Comparison of ENCODE assay signal across 40 cellular contexts in genomic region chr20:17758010-17758409, GRCh38. TPM values are rescaled to one million over a fixed set of nuclear protein-coding genes. Genes with fewer than 3 reads are reported as not detected.
"Had no signal": no experiment of that assay in that cellular context is flagged by ENCODE, and none has a peak within 500 bp of the region (broad histone marks: within the 10 kb centered on the region; RNA-seq: fewer than 3 reads in every experiment).

No MANE protein-coding gene starts in this region.

- H3K36me3 Mint-ChIP-seq: activated CD4-positive, alpha-beta memory T cell treated with anti-CD3 and anti-CD28 coated beads for 36 hours; activated naive CD8-positive, alpha-beta T cell treated with anti-CD3 and anti-CD28 coated beads, Interleukin-2, amount 10 ng/mL, durations not matched to agents 7 days and 5 days; brain had no signal

- H3K9me3 ChIP-seq: adrenal gland had no signal

- H3K4me1 Mint-ChIP-seq: activated B cell treated with CpG ODN at 0.5 μM for 24 hours; activated CD4-positive, alpha-beta T cell treated with anti-CD3 and anti-CD28 coated beads, Interleukin-2, amount 10 ng/mL, durations not matched to agents 24 days and 14 days; activated naive CD8-positive, alpha-beta T cell treated with anti-CD3 and anti-CD28 coated beads, Interleukin-2, amount 10 ng/mL, durations not matched to agents 7 days and 5 days; activated T-helper 17 cell treated with anti-CD3 and anti-CD28 coated beads, Interleukin-2, amount 50 U/mL, for 72 hours; brain; central memory CD8-positive, alpha-beta T cell had no signal

- H3K4me3 Mint-ChIP-seq: activated B cell treated with CpG ODN at 0.5 μM for 24 hours; activated CD4-positive, alpha-beta memory T cell treated with anti-CD3 and anti-CD28 coated beads for 36 hours; activated CD4-positive, alpha-beta T cell treated with anti-CD3 and anti-CD28 coated beads, Interleukin-2, amount 10 ng/mL, durations not matched to agents 24 days and 14 days; activated CD8-positive, alpha-beta T cell treated with anti-CD3 and anti-CD28 coated beads for 36 hours; activated naive CD4-positive, alpha-beta T cell treated with anti-CD3 and anti-CD28 coated beads for 36 hours; activated naive CD8-positive, alpha-beta T cell treated with anti-CD3 and anti-CD28 coated beads, Interleukin-2, amount 10 ng/mL, durations not matched to agents 7 days and 5 days; activated T-cell treated with anti-CD3 and anti-CD28 coated beads, Interleukin-2, amount 50 U/mL, for 4 hours; activated T-cell treated with anti-CD3 and anti-CD28 coated beads, Interleukin-2, amount 50 U/mL, for 72 hours; activated T-helper 1 cell treated with anti-CD3 and anti-CD28 coated beads, Interleukin-12 subunit alpha, Interleukin-12 subunit beta, Interleukin-2, Interleukin-4 antibody, amounts not matched to agents 30 ng/mL and 10 ng/mL and 1 ng/mL, durations not matched to agents 14 hours and 24 hours and 36 hours; activated T-helper 17 cell treated with anti-CD3 and anti-CD28 coated beads, Interleukin-2, amount 50 U/mL, for 72 hours; brain; central memory CD8-positive, alpha-beta T cell; T-helper 1 cell treated with Interleukin-12 subunit alpha and Interleukin-12 subunit beta and Interleukin-4 antibody, amounts not matched to agents 30 μg/mL and 1 μg/mL, for 36 hours; T-helper 2 cell treated with Interferon-gamma antibody and Interleukin-4, amounts not matched to agents 5 μg/mL and 100 μg/mL, for 36 hours had no signal

- H3K27ac ChIP-seq: adrenal gland, cardiac muscle cell, VCaP had no signal

- H3K4me1 ChIP-seq: adrenal gland had no signal

- H3K4me3 ChIP-seq: adrenal gland, cardiac muscle cell had no signal

- H3K27ac Mint-ChIP-seq: activated B cell treated with CpG ODN at 0.5 μM for 24 hours; activated CD4-positive, alpha-beta memory T cell treated with anti-CD3 and anti-CD28 coated beads for 36 hours; activated CD4-positive, alpha-beta T cell treated with anti-CD3 and anti-CD28 coated beads, Interleukin-2, amount 10 ng/mL, durations not matched to agents 24 days and 14 days; activated CD8-positive, alpha-beta T cell treated with anti-CD3 and anti-CD28 coated beads for 36 hours; activated naive CD4-positive, alpha-beta T cell treated with anti-CD3 and anti-CD28 coated beads for 36 hours; activated naive CD4-positive, alpha-beta T cell treated with anti-CD3 and anti-CD28 coated beads, Interleukin-2, amount 50 U/mL, for 72 hours; activated naive CD8-positive, alpha-beta T cell treated with anti-CD3 and anti-CD28 coated beads, Interleukin-2, amount 10 ng/mL, durations not matched to agents 7 days and 5 days; activated T-cell treated with anti-CD3 and anti-CD28 coated beads, Interleukin-2, amount 50 U/mL, for 72 hours; activated T-helper 1 cell treated with anti-CD3 and anti-CD28 coated beads, Interleukin-12 subunit alpha, Interleukin-12 subunit beta, Interleukin-2, Interleukin-4 antibody, amounts not matched to agents 30 ng/mL and 10 ng/mL and 1 ng/mL, durations not matched to agents 14 hours and 24 hours and 36 hours; activated T-helper 17 cell treated with anti-CD3 and anti-CD28 coated beads, Interleukin-2, amount 50 U/mL, for 72 hours; brain; T-helper 1 cell treated with Interleukin-12 subunit alpha and Interleukin-12 subunit beta and Interleukin-4 antibody, amounts not matched to agents 30 μg/mL and 1 μg/mL, for 36 hours; T-helper 2 cell treated with Interferon-gamma antibody and Interleukin-4, amounts not matched to agents 5 μg/mL and 100 μg/mL, for 36 hours had no signal

- H3K9me3 Mint-ChIP-seq: activated naive CD8-positive, alpha-beta T cell treated with anti-CD3 and anti-CD28 coated beads, Interleukin-2, amount 10 ng/mL, durations not matched to agents 7 days and 5 days had no signal

- ATAC-seq: activated CD8-positive, alpha-beta T cell treated with anti-CD3 and anti-CD28 coated beads for 36 hours; activated naive CD4-positive, alpha-beta T cell treated with anti-CD3 and anti-CD28 coated beads, Interleukin-2, amount 50 U/mL, for 72 hours; activated T-cell treated with anti-CD3 and anti-CD28 coated beads, Interleukin-2, amount 50 U/mL, for 4 hours; activated T-cell treated with anti-CD3 and anti-CD28 coated beads, Interleukin-2, amount 50 U/mL, for 72 hours; activated T-helper 17 cell treated with anti-CD3 and anti-CD28 coated beads, Interleukin-2, amount 50 U/mL, for 72 hours had no signal

- H3K36me3 ChIP-seq: adrenal gland, cardiac muscle cell had no signal

- H3K27me3 ChIP-seq: adrenal gland, cardiac muscle cell had no signal

- FAIRE-seq: bronchial epithelial cell, TTC549 had no signal

- DNase-seq: activated B cell treated with CpG ODN at 0.5 μM for 24 hours; activated CD4-positive, alpha-beta memory T cell treated with anti-CD3 and anti-CD28 coated beads for 36 hours; activated CD4-positive, alpha-beta T cell treated with anti-CD3 and anti-CD28 coated beads for 4 hours; activated CD4-positive, alpha-beta T cell treated with anti-CD3 and anti-CD28 coated beads, Interleukin-2, amount 10 ng/mL, durations not matched to agents 24 days and 14 days; activated CD4-positive, alpha-beta T cell treated with anti-CD3 and anti-CD28 coated beads, Interleukin-2, amount 50 U/mL, for 1 hour; activated CD4-positive, alpha-beta T cell treated with anti-CD3 and anti-CD28 coated beads, Interleukin-2, amount 50 U/mL, for 4 hours; activated CD4-positive, CD25-positive, alpha-beta regulatory T cell treated with anti-CD3 and anti-CD28 coated beads, Interleukin-2, amount 50 U/mL, for 72 hours; activated CD8-positive, alpha-beta memory T cell treated with anti-CD3 and anti-CD28 coated beads, Interleukin-2, amount 50 U/mL, for 4 hours; activated CD8-positive, alpha-beta T cell treated with anti-CD3 and anti-CD28 coated beads for 36 hours; activated effector memory CD4-positive, alpha-beta T cell treated with anti-CD3 and anti-CD28 coated beads, Interleukin-2, amount 50 U/mL, for 16 hours; activated gamma-delta T cell treated with Interleukin-2 at 50 U/mL for 16 hours; activated naive CD4-positive, alpha-beta T cell; activated naive CD4-positive, alpha-beta T cell treated with anti-CD3 and anti-CD28 coated beads for 36 hours; activated naive CD4-positive, alpha-beta T cell treated with anti-CD3 and anti-CD28 coated beads, Interleukin-2, amount 50 U/mL, for 16 hours; activated naive CD8-positive, alpha-beta T cell treated with anti-CD3 and anti-CD28 coated beads, Interleukin-2, amount 10 ng/mL, durations not matched to agents 7 days and 5 days; activated T-cell treated with anti-CD3 and anti-CD28 coated beads for 4 hours; activated T-cell treated with anti-CD3 and anti-CD28 coated beads, Interleukin-2, amount 50 U/mL, for 1 hour; activated T-cell treated with anti-CD3 and anti-CD28 coated beads, Interleukin-2, amount 50 U/mL, for 4 hours; activated T-cell treated with anti-CD3 and anti-CD28 coated beads, Interleukin-2, amount 50 U/mL, for 72 hours; adrenal gland; amniotic stem cell; aorta; caudate nucleus; cerebellar nuclear complex; T-helper 1 cell; T-helper 2 cell; T-helper 9 cell had no signal

RNA-seq across cellular contexts. Expression of gene BANF2, which starts 58.2 kb away (rescaled TPM):
- total RNA-seq: activated B cell treated with CpG ODN at 0.5 μM for 24 hours; activated CD4-positive, alpha-beta memory T cell treated with anti-CD3 and anti-CD28 coated beads for 36 hours; activated CD4-positive, alpha-beta T cell treated with anti-CD3 and anti-CD28 coated beads, Interleukin-2, amount 10 ng/mL, durations not matched to agents 24 days and 14 days; activated CD8-positive, alpha-beta memory T cell treated with anti-CD3 and anti-CD28 coated beads for 36 hours; activated CD8-positive, alpha-beta T cell treated with anti-CD3 and anti-CD28 coated beads for 36 hours; activated naive CD4-positive, alpha-beta T cell treated with anti-CD3 and anti-CD28 coated beads for 36 hours; activated naive CD4-positive, alpha-beta T cell treated with anti-CD3 and anti-CD28 coated beads, Interleukin-2, amount 50 U/mL, for 72 hours; activated naive CD8-positive, alpha-beta T cell treated with anti-CD3 and anti-CD28 coated beads, Interleukin-2, amount 10 ng/mL, durations not matched to agents 7 days and 5 days; activated T-cell treated with anti-CD3 and anti-CD28 coated beads, Interleukin-2, amount 50 U/mL, for 4 hours; activated T-cell treated with anti-CD3 and anti-CD28 coated beads, Interleukin-2, amount 50 U/mL, for 72 hours; activated T-helper 1 cell treated with anti-CD3 and anti-CD28 coated beads, Interleukin-12 subunit alpha, Interleukin-12 subunit beta, Interleukin-2, Interleukin-4 antibody, amounts not matched to agents 30 ng/mL and 10 ng/mL and 1 ng/mL, durations not matched to agents 14 hours and 24 hours and 36 hours; activated T-helper 17 cell treated with anti-CD3 and anti-CD28 coated beads, Interleukin-2, amount 50 U/mL, for 72 hours; adrenal gland; aorta; bronchial epithelial cell; cardiac muscle cell; chondrocyte had no signal
- polyA plus RNA-seq: adrenal gland, aorta, cardiac muscle cell had no signal
